ENCODE assay signal across 1 cellular context in genomic region chr18:46028536-46028891, GRCh38.
TF ChIP-seq lines count a peak whose summit lies in the region.

No MANE protein-coding gene starts in this region.

TF ChIP-seq in HepG2, 621 proteins besides CTCF, POLR2A, EP300 and RAD21 (continued from another document):
- TF ChIP-seq MTERF4 (CRISPR knock-in tag; IDR thresholded peaks at IDR 0.05) (no peak), PRDM15 (CRISPR knock-in tag; IDR thresholded peaks at IDR 0.05) (no peak), HDAC6 (IDR thresholded peaks at IDR 0.05; ENCODE audit: low read depth, low read length) (no peak), CREB1 (IDR thresholded peaks at IDR 0.05) (no peak), CREB1 (CRISPR knock-in tag; IDR thresholded peaks at IDR 0.05) (no peak), ATF6 (CRISPR knock-in tag; conservative IDR thresholded peaks at IDR 0.05) (no peak), NCOA1 (CRISPR knock-in tag; IDR thresholded peaks at IDR 0.05) (no peak), ATF4 (CRISPR knock-in tag; IDR thresholded peaks at IDR 0.05) (no peak), SUZ12 (IDR thresholded peaks at IDR 0.05; ENCODE audit: low read depth, low read length) (no peak), NFKBIZ (CRISPR knock-in tag; IDR thresholded peaks at IDR 0.05) (no peak), MEF2D (CRISPR knock-in tag; IDR thresholded peaks at IDR 0.05) (no peak)
